ENCODE assay signal across 8 cellular contexts in the genomic region with DNA sequence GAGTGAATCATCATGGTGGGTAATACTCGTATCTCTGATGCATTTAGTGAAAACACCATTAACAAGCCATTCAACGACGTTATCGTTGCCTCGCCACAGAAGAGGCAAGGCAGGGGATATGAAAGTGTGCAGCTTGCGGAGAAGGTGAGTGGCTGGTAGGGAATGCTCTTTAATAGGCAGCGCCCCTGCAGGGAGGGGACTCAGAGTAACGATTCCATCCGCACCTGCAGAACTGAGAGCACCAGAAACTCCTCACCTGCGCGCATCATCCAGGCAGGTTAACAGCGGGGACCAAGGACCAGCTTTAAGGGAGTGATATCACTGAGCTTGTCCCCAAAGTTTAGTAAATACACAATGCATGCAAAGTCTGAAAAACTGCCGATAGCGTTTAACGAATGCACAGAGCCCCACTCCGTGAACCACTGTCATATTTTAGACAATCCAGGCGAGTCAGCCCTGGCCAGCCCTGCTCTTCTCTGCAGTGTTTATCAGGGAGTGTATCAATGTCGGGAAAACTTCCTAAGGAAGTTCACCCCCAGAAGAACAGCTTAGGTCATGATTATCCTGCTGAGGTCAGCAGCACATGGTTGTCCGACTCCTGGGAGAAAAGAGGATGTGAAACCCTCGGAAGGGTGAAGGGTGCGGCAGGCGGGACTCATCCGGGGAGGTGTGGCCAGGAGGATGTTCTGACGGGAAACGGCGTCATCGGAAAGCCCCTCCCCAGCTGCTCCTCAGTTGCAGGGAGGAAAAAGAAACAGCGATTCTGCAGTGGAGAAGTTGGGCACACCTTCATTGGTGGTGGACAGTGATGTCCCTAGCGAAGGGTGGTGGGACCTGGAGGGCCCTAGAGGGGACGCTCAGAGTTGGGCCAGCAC.
A peak's percentile ranks its signal among the peaks of the same experiment; 100 is the strongest.
DNase-seq lines count a peak whose midpoint lies in the region; ATAC-seq and TF ChIP-seq lines count a peak whose summit lies in the region.

No MANE protein-coding gene starts in this region.

- no peak for TF ChIP-seq CTCF in RWPE2 (IDR thresholded peaks at IDR 0.05; ENCODE audit: poor library complexity, severe bottlenecking)

- DNase-seq in RWPE2 (ENCODE audit: low spot score) (no peak), left lobe of liver (ENCODE audit: low spot score) (peak; percentile 64), DMS114 treated with DMSO at 0.1 percent for 48 hours (lab: John Stamatoyannopoulos, UW; ENCODE audit: unreplicated experiment) (no peak), H4 (ENCODE audit: low spot score) (no peak)
- peak; percentile 66 for DNase-seq in activated naive CD8-positive, alpha-beta T cell treated with anti-CD3 and anti-CD28 coated beads for 36 hours
- DNase-seq in stimulated activated CD8-positive, alpha-beta memory T cell treated with anti-CD3 and anti-CD28 coated beads, Interleukin-7, amount 100 ng/mL, for 4 hours (ENCODE audit: low read depth in 2 of 2), result peak; percentile 37 to 52

- H3K27me3 ChIP-seq in RWPE2 (ENCODE audit: insufficient read depth, poor library complexity, severe bottlenecking), result no peaks in the 10 kb centered on the region

- H3K27ac Mint-ChIP-seq in activated naive CD8-positive, alpha-beta T cell treated with anti-CD3 and anti-CD28 coated beads for 36 hours, result peak overlapping the region; percentile 77

- no peaks in the 10 kb centered on the region for H3K36me3 ChIP-seq in RWPE2 (ENCODE audit: low read depth)

- H3K27ac ChIP-seq in RWPE2 (ENCODE audit: poor library complexity, severe bottlenecking), result no peak overlapping the region

- H3K9me3 Mint-ChIP-seq in activated naive CD8-positive, alpha-beta T cell treated with anti-CD3 and anti-CD28 coated beads for 36 hours, result peaks cover 4% of the 10 kb centered on the region

- peaks cover 6% of the 10 kb centered on the region for H3K4me1 ChIP-seq in RWPE2 (ENCODE audit: insufficient read depth, poor library complexity, severe bottlenecking)

- ATAC-seq in GM19452 (IDR thresholded peaks at IDR 0.05; ENCODE audit: unreplicated experiment), result peak; percentile 53
- peak; percentile 29; the same call in 1 of the 3 replicates for ATAC-seq in RWPE2 (ENCODE audit: low read depth)
- ATAC-seq in left lobe of liver, result peak; percentile 74
- no peak for ATAC-seq in GM18861 (IDR thresholded peaks at IDR 0.05; ENCODE audit: unreplicated experiment)

- H3K4me3 ChIP-seq in RWPE2 (ENCODE audit: severe bottlenecking), result no peak overlapping the region

- peak overlapping the region; percentile 58 for H3K4me3 Mint-ChIP-seq in activated naive CD8-positive, alpha-beta T cell treated with anti-CD3 and anti-CD28 coated beads for 36 hours

- H3K4me1 Mint-ChIP-seq in activated naive CD8-positive, alpha-beta T cell treated with anti-CD3 and anti-CD28 coated beads for 36 hours, result peaks cover 11% of the 10 kb centered on the region

- H3K27me3 Mint-ChIP-seq in activated naive CD8-positive, alpha-beta T cell treated with anti-CD3 and anti-CD28 coated beads for 36 hours, result no peaks in the 10 kb centered on the region

- peaks cover 5% of the 10 kb centered on the region for H3K36me3 Mint-ChIP-seq in activated naive CD8-positive, alpha-beta T cell treated with anti-CD3 and anti-CD28 coated beads for 36 hours

- H3K9me3 ChIP-seq in RWPE2 (ENCODE audit: severe bottlenecking), result no peaks in the 10 kb centered on the region

Comparison
In these comparisons a context has a peak if more than half of its experiments do, and no peak if none do; other contexts are left out.
1. DNase-seq: peak in activated naive CD8-positive, alpha-beta T cell treated with anti-CD3 and anti-CD28 coated beads for 36 hours (single experiment), left lobe of liver (single experiment) and stimulated activated CD8-positive, alpha-beta memory T cell treated with anti-CD3 and anti-CD28 coated beads, Interleukin-7, amount 100 ng/mL, for 4 hours (2 of 2); none in RWPE2 (single experiment), DMS114 treated with DMSO at 0.1 percent for 48 hours (single experiment) and H4 (single experiment).